ENCODE assay signal across 1 cellular context in genomic region chr20:25195962-25196700, GRCh38.
TF ChIP-seq lines count a peak whose summit lies in the region.

No MANE protein-coding gene starts in this region.

TF ChIP-seq in SK-N-SH, 30 proteins besides CTCF, POLR2A, EP300 and RAD21 (continued from another document):
- TF ChIP-seq EZH2phosphoT487 (IDR thresholded peaks at IDR 0.05; ENCODE audit: borderline replicate concordance, low read depth) (no peak), IRF3 (IDR thresholded peaks at IDR 0.05; ENCODE audit: low read depth, low read length) (no peak), TEAD4 (IDR thresholded peaks at IDR 0.05; ENCODE audit: borderline replicate concordance, insufficient read depth) (no peak), USF1 (IDR thresholded peaks at IDR 0.05; ENCODE audit: borderline replicate concordance, low read depth) (no peak)
